Comparison of ENCODE assay signal across 21 cellular contexts in genomic region chr9:126383395-126384104, GRCh38. TPM values are rescaled to one million over a fixed set of nuclear protein-coding genes. Genes with fewer than 3 reads are reported as not detected.
DNase-seq lines count a peak whose midpoint lies in the region; ATAC-seq lines count a peak whose summit lies in the region.
"Had no signal": no experiment of that assay in that cellular context is flagged by ENCODE, and none has a peak within 500 bp of the region (broad histone marks: within the 10 kb centered on the region; RNA-seq: fewer than 3 reads in every experiment).

No MANE protein-coding gene starts in this region.

- peaks cover 21% of the 10 kb centered on the region for H3K36me3 Mint-ChIP-seq in stimulated activated effector memory CD8-positive, alpha-beta T cell treated with anti-CD3 and anti-CD28 coated beads, Interleukin-12 subunit alpha, Interleukin-12 subunit beta, amount 100 ng/mL, for 72 hours

- H3K27ac ChIP-seq in caudate nucleus (ENCODE audit: low read depth, low read length): peak overlapping the region; percentile 28
- H3K27ac ChIP-seq: Peyer's patch had no signal

- ATAC-seq in sciatic nerve (no peak), GM18858 (IDR thresholded peaks at IDR 0.05; ENCODE audit: unreplicated experiment) (no peak)
- no peak for ATAC-seq in stimulated activated effector memory CD8-positive, alpha-beta T cell treated with anti-CD3 and anti-CD28 coated beads, Interleukin-12 subunit alpha, Interleukin-12 subunit beta, amount 100 ng/mL, for 72 hours
- ATAC-seq: GM12878, GM23338 had no signal

- DNase-seq in ELR (ENCODE audit: low read depth) (peak; percentile 12), NOMO-1 treated with DMSO at 0.1 percent for 48 hours (lab: John Stamatoyannopoulos, UW; ENCODE audit: unreplicated experiment) (peak; percentile 75), caudate nucleus (lab: John Stamatoyannopoulos, UW) (no peak), sciatic nerve (ENCODE audit: low spot score) (peak; percentile 6), ecto neural progenitor cell (ENCODE audit: low spot score) (no peak)
- DNase-seq in activated CD4-positive, CD25-positive, alpha-beta regulatory T cell (lab: John Stamatoyannopoulos, UW): no peak
- no peak for DNase-seq in stimulated activated effector memory CD8-positive, alpha-beta T cell treated with anti-CD3 and anti-CD28 coated beads, Interleukin-12 subunit alpha, Interleukin-12 subunit beta, amount 100 ng/mL, for 72 hours (ENCODE audit: low spot score in 2 of 2)
- DNase-seq: Caco-2, IMR-90, Kasumi-1, NCI-H146, NCI-H2081 treated with DMSO at 0.1 percent for 48 hours, NCI-H226, NCI-H526, Peyer's patch, Right ventricle myocardium superior had no signal

- intact Hi-C loops in sciatic nerve (cut with DNase I): no loop called here

- H3K4me1 Mint-ChIP-seq in stimulated activated effector memory CD8-positive, alpha-beta T cell treated with anti-CD3 and anti-CD28 coated beads, Interleukin-12 subunit alpha, Interleukin-12 subunit beta, amount 100 ng/mL, for 72 hours: peaks cover 22% of the 10 kb centered on the region

- no peak overlapping the region for H3K27ac Mint-ChIP-seq in stimulated activated effector memory CD8-positive, alpha-beta T cell treated with anti-CD3 and anti-CD28 coated beads, Interleukin-12 subunit alpha, Interleukin-12 subunit beta, amount 100 ng/mL, for 72 hours
- H3K27ac Mint-ChIP-seq: GM23338 had no signal

- no peaks in the 10 kb centered on the region for H3K9me3 Mint-ChIP-seq in stimulated activated effector memory CD8-positive, alpha-beta T cell treated with anti-CD3 and anti-CD28 coated beads, Interleukin-12 subunit alpha, Interleukin-12 subunit beta, amount 100 ng/mL, for 72 hours
- H3K9me3 Mint-ChIP-seq: CD14-positive monocyte, GM23338 had no signal

- no peak overlapping the region for H3K4me3 Mint-ChIP-seq in stimulated activated effector memory CD8-positive, alpha-beta T cell treated with anti-CD3 and anti-CD28 coated beads, Interleukin-12 subunit alpha, Interleukin-12 subunit beta, amount 100 ng/mL, for 72 hours
- H3K4me3 Mint-ChIP-seq: CD14-positive monocyte, GM23338 had no signal

RNA-seq across cellular contexts. Expression of gene MVB12B, which starts 56.9 kb away (rescaled TPM):
- 65.7 TPM for total RNA-seq in sciatic nerve
- total RNA-seq: HT-29 had no signal

Comparison
In these comparisons a context has a peak if more than half of its experiments do, and no peak if none do; other contexts are left out.
1. DNase-seq: peak in ELR (single experiment), NOMO-1 treated with DMSO at 0.1 percent for 48 hours (single experiment) and sciatic nerve (single experiment); none in caudate nucleus (0 of 61), activated CD4-positive, CD25-positive, alpha-beta regulatory T cell (0 of 4), stimulated activated effector memory CD8-positive, alpha-beta T cell treated with anti-CD3 and anti-CD28 coated beads, Interleukin-12 subunit alpha, Interleukin-12 subunit beta, amount 100 ng/mL, for 72 hours (0 of 2) and ecto neural progenitor cell (single experiment).